ENCODE assay signal across 1 cellular context in the genomic region with DNA sequence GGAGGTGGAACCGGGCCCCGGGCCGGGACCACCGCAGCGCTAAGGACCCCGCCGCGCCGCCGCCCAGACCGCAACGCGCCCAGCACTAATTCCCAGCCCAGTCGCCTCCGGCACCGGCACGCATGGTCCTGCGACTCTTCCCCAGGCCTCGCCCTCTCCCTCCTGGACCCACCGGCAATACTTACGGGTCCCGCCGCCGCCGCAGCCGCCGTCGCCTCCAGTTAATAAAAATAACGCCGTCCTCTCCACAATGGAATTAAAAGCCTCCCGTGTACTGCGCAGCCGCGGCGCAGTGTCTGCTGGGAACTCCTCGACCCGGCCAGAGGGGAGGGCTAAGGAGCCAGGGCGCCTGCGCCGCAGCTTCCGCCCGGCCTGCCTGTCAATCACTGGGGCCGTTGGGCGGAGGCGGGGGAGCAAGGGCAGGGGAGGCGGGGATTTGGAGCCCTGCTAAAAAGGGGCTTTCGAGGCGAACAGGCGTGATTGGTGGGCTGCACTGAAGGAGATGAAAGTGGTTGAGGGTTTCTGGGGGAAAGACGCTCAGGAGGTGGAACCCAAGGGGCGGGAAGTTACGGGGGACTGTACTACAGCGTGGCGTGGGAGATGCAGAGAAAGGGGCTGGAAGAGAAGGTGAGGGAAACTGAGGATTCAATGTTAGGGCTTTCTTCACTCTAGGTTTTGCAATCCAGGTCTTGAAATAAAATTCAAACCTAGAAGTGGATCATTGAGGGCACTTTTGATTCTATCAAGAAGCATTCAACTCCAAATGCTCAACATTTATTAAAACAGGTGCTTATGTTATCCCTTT.
TF ChIP-seq lines count a peak whose summit lies in the region.

A gene with protein sequence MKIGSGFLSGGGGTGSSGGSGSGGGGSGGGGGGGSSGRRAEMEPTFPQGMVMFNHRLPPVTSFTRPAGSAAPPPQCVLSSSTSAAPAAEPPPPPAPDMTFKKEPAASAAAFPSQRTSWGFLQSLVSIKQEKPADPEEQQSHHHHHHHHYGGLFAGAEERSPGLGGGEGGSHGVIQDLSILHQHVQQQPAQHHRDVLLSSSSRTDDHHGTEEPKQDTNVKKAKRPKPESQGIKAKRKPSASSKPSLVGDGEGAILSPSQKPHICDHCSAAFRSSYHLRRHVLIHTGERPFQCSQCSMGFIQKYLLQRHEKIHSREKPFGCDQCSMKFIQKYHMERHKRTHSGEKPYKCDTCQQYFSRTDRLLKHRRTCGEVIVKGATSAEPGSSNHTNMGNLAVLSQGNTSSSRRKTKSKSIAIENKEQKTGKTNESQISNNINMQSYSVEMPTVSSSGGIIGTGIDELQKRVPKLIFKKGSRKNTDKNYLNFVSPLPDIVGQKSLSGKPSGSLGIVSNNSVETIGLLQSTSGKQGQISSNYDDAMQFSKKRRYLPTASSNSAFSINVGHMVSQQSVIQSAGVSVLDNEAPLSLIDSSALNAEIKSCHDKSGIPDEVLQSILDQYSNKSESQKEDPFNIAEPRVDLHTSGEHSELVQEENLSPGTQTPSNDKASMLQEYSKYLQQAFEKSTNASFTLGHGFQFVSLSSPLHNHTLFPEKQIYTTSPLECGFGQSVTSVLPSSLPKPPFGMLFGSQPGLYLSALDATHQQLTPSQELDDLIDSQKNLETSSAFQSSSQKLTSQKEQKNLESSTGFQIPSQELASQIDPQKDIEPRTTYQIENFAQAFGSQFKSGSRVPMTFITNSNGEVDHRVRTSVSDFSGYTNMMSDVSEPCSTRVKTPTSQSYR (minus strand): TSS at position 276 of the 805 bp plus-strand sequence. CDS start 331 bp downstream, outside the sequence.

TF ChIP-seq in K562, 482 proteins besides CTCF, POLR2A, EP300 and RAD21 (continued from another document and continues in another):
- no peak; the same call in 1 of the 2 replicates for TF ChIP-seq MTA3 (IDR thresholded peaks at IDR 0.05; ENCODE audit: borderline replicate concordance)
- TF ChIP-seq COPS2 (conservative IDR thresholded peaks at IDR 0.05): no peak
- TF ChIP-seq ZNF232 (CRISPR knock-in tag; IDR thresholded peaks at IDR 0.05): no peak
- TF ChIP-seq BMI1 (IDR thresholded peaks at IDR 0.05; ENCODE audit: low read length): no peak
- no peak for TF ChIP-seq ZNF436 (CRISPR knock-in tag; IDR thresholded peaks at IDR 0.05)
- TF ChIP-seq RBM25 (IDR thresholded peaks at IDR 0.05; ENCODE audit: low read depth, low read length, severe bottlenecking): no peak
- TF ChIP-seq, protein P1, sequence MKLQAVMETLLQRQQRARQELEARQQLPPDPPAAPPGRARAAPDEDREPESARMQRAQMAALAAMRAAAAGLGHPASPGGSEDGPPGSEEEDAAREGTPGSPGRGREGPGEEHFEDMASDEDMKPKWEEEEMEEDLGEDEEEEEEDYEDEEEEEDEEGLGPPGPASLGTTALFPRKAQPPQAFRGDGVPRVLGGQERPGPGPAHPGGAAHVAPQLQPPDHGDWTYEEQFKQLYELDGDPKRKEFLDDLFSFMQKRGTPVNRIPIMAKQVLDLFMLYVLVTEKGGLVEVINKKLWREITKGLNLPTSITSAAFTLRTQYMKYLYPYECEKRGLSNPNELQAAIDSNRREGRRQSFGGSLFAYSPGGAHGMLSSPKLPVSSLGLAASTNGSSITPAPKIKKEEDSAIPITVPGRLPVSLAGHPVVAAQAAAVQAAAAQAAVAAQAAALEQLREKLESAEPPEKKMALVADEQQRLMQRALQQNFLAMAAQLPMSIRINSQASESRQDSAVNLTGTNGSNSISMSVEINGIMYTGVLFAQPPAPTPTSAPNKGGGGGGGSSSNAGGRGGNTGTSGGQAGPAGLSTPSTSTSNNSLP (IDR thresholded peaks at IDR 0.05; ENCODE audit: borderline replicate concordance, low read depth, low read length): no peak
- TF ChIP-seq, protein P2, sequence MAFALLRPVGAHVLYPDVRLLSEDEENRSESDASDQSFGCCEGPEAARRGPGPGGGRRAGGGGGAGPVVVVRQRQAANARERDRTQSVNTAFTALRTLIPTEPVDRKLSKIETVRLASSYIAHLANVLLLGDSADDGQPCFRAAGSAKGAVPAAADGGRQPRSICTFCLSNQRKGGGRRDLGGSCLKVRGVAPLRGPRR (CRISPR knock-in tag; IDR thresholded peaks at IDR 0.05): no peak
- no peak for TF ChIP-seq NCOR1 (IDR thresholded peaks at IDR 0.05)
- TF ChIP-seq CBX3 (IDR thresholded peaks at IDR 0.05; ENCODE audit: borderline replicate concordance in 1 of 2, low read length in 2 of 2): no peak
- no peak for TF ChIP-seq RBM14 (IDR thresholded peaks at IDR 0.05; ENCODE audit: borderline replicate concordance, insufficient read depth, low read depth, low read length)
- 0 out of 2 replicates have a peak, but pooled peaks have one; percentile 3 for TF ChIP-seq BHLHE40 (IDR thresholded peaks at IDR 0.05; ENCODE audit: low read length)
- TF ChIP-seq, protein P3, sequence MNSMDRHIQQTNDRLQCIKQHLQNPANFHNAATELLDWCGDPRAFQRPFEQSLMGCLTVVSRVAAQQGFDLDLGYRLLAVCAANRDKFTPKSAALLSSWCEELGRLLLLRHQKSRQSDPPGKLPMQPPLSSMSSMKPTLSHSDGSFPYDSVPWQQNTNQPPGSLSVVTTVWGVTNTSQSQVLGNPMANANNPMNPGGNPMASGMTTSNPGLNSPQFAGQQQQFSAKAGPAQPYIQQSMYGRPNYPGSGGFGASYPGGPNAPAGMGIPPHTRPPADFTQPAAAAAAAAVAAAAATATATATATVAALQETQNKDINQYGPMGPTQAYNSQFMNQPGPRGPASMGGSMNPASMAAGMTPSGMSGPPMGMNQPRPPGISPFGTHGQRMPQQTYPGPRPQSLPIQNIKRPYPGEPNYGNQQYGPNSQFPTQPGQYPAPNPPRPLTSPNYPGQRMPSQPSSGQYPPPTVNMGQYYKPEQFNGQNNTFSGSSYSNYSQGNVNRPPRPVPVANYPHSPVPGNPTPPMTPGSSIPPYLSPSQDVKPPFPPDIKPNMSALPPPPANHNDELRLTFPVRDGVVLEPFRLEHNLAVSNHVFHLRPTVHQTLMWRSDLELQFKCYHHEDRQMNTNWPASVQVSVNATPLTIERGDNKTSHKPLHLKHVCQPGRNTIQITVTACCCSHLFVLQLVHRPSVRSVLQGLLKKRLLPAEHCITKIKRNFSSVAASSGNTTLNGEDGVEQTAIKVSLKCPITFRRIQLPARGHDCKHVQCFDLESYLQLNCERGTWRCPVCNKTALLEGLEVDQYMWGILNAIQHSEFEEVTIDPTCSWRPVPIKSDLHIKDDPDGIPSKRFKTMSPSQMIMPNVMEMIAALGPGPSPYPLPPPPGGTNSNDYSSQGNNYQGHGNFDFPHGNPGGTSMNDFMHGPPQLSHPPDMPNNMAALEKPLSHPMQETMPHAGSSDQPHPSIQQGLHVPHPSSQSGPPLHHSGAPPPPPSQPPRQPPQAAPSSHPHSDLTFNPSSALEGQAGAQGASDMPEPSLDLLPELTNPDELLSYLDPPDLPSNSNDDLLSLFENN (IDR thresholded peaks at IDR 0.05; ENCODE audit: low read depth in 2 of 2, low read length in 2 of 2): no peak; a peak in 1 of 4 replicates
- no peak for TF ChIP-seq KHSRP (IDR thresholded peaks at IDR 0.05)
- peak; percentile 20; the same call in 1 of the 2 replicates for TF ChIP-seq MTA1 (IDR thresholded peaks at IDR 0.05; ENCODE audit: borderline replicate concordance)
- no peak for TF ChIP-seq SAFB (IDR thresholded peaks at IDR 0.05; ENCODE audit: borderline replicate concordance, low read depth, low read length)
- TF ChIP-seq, protein P4, sequence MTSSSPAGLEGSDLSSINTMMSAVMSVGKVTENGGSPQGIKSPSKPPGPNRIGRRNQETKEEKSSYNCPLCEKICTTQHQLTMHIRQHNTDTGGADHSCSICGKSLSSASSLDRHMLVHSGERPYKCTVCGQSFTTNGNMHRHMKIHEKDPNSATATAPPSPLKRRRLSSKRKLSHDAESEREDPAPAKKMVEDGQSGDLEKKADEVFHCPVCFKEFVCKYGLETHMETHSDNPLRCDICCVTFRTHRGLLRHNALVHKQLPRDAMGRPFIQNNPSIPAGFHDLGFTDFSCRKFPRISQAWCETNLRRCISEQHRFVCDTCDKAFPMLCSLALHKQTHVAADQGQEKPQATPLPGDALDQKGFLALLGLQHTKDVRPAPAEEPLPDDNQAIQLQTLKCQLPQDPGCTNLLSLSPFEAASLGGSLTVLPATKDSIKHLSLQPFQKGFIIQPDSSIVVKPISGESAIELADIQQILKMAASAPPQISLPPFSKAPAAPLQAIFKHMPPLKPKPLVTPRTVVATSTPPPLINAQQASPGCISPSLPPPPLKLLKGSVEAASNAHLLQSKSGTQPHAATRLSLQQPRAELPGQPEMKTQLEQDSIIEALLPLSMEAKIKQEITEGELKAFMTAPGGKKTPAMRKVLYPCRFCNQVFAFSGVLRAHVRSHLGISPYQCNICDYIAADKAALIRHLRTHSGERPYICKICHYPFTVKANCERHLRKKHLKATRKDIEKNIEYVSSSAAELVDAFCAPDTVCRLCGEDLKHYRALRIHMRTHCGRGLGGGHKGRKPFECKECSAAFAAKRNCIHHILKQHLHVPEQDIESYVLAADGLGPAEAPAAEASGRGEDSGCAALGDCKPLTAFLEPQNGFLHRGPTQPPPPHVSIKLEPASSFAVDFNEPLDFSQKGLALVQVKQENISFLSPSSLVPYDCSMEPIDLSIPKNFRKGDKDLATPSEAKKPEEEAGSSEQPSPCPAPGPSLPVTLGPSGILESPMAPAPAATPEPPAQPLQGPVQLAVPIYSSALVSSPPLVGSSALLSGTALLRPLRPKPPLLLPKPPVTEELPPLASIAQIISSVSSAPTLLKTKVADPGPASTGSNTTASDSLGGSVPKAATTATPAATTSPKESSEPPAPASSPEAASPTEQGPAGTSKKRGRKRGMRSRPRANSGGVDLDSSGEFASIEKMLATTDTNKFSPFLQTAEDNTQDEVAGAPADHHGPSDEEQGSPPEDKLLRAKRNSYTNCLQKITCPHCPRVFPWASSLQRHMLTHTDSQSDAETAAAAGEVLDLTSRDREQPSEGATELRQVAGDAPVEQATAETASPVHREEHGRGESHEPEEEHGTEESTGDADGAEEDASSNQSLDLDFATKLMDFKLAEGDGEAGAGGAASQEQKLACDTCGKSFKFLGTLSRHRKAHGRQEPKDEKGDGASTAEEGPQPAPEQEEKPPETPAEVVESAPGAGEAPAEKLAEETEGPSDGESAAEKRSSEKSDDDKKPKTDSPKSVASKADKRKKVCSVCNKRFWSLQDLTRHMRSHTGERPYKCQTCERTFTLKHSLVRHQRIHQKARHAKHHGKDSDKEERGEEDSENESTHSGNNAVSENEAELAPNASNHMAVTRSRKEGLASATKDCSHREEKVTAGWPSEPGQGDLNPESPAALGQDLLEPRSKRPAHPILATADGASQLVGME (CRISPR knock-in tag; IDR thresholded peaks at IDR 0.05): no peak
- no peak for TF ChIP-seq SMAD2 (IDR thresholded peaks at IDR 0.05; ENCODE audit: low read depth, low read length)
- TF ChIP-seq ERF (CRISPR knock-in tag; IDR thresholded peaks at IDR 0.05): no peak
- TF ChIP-seq C11orf30 (IDR thresholded peaks at IDR 0.05; ENCODE audit: low read depth): no peak
- TF ChIP-seq KLF6 (CRISPR knock-in tag; IDR thresholded peaks at IDR 0.05; ENCODE audit: borderline replicate concordance): no peak
- TF ChIP-seq DIDO1 (tag; IDR thresholded peaks at IDR 0.05; ENCODE audit: low read depth): no peak
- no peak for TF ChIP-seq ZNF57 (CRISPR knock-in tag; IDR thresholded peaks at IDR 0.05)
- TF ChIP-seq NBN (IDR thresholded peaks at IDR 0.05; ENCODE audit: low read depth): peak; percentile 72; the same call in 1 of the 2 replicates
- TF ChIP-seq ZBTB8A (IDR thresholded peaks at IDR 0.05; ENCODE audit: partially characterized antibody): no peak
- no peak for TF ChIP-seq TEAD2 (tag; IDR thresholded peaks at IDR 0.05)
- TF ChIP-seq DDX20 (tag; IDR thresholded peaks at IDR 0.05; ENCODE audit: low read depth): no peak
- TF ChIP-seq, protein P5, sequence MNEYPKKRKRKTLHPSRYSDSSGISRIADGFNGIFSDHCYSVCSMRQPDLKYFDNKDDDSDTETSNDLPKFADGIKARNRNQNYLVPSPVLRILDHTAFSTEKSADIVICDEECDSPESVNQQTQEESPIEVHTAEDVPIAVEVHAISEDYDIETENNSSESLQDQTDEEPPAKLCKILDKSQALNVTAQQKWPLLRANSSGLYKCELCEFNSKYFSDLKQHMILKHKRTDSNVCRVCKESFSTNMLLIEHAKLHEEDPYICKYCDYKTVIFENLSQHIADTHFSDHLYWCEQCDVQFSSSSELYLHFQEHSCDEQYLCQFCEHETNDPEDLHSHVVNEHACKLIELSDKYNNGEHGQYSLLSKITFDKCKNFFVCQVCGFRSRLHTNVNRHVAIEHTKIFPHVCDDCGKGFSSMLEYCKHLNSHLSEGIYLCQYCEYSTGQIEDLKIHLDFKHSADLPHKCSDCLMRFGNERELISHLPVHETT (CRISPR knock-in tag; conservative IDR thresholded peaks at IDR 0.05 in 1 of 2, IDR thresholded peaks at IDR 0.05 in 1 of 2): no peak
- TF ChIP-seq, protein P6, sequence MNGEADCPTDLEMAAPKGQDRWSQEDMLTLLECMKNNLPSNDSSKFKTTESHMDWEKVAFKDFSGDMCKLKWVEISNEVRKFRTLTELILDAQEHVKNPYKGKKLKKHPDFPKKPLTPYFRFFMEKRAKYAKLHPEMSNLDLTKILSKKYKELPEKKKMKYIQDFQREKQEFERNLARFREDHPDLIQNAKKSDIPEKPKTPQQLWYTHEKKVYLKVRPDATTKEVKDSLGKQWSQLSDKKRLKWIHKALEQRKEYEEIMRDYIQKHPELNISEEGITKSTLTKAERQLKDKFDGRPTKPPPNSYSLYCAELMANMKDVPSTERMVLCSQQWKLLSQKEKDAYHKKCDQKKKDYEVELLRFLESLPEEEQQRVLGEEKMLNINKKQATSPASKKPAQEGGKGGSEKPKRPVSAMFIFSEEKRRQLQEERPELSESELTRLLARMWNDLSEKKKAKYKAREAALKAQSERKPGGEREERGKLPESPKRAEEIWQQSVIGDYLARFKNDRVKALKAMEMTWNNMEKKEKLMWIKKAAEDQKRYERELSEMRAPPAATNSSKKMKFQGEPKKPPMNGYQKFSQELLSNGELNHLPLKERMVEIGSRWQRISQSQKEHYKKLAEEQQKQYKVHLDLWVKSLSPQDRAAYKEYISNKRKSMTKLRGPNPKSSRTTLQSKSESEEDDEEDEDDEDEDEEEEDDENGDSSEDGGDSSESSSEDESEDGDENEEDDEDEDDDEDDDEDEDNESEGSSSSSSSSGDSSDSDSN (IDR thresholded peaks at IDR 0.05; ENCODE audit: borderline replicate concordance in 1 of 2, low read depth in 2 of 2, low read length in 2 of 2): 0 out of 4 replicates have a peak, but pooled peaks of 1 of the 2 experiments have one; percentile 21
- no peak for TF ChIP-seq ZNF311 (CRISPR knock-in tag; IDR thresholded peaks at IDR 0.05)
- TF ChIP-seq, protein P7, sequence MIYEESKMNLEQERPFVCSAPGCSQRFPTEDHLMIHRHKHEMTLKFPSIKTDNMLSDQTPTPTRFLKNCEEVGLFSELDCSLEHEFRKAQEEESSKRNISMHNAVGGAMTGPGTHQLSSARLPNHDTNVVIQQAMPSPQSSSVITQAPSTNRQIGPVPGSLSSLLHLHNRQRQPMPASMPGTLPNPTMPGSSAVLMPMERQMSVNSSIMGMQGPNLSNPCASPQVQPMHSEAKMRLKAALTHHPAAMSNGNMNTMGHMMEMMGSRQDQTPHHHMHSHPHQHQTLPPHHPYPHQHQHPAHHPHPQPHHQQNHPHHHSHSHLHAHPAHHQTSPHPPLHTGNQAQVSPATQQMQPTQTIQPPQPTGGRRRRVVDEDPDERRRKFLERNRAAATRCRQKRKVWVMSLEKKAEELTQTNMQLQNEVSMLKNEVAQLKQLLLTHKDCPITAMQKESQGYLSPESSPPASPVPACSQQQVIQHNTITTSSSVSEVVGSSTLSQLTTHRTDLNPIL (CRISPR knock-in tag; IDR thresholded peaks at IDR 0.05): no peak
- TF ChIP-seq ZBTB1 (CRISPR knock-in tag; IDR thresholded peaks at IDR 0.05; ENCODE audit: borderline replicate concordance, low read depth): no peak; the same call in 1 of the 2 replicates
- 0 out of 2 replicates have a peak, but pooled peaks have one; percentile 61 for TF ChIP-seq CBX1 (IDR thresholded peaks at IDR 0.05; ENCODE audit: low read depth)
- no peak for TF ChIP-seq SIRT6 (IDR thresholded peaks at IDR 0.05; ENCODE audit: low read depth, low read length)
